ENCODE assay signal across 24 cellular contexts in the genomic region with DNA sequence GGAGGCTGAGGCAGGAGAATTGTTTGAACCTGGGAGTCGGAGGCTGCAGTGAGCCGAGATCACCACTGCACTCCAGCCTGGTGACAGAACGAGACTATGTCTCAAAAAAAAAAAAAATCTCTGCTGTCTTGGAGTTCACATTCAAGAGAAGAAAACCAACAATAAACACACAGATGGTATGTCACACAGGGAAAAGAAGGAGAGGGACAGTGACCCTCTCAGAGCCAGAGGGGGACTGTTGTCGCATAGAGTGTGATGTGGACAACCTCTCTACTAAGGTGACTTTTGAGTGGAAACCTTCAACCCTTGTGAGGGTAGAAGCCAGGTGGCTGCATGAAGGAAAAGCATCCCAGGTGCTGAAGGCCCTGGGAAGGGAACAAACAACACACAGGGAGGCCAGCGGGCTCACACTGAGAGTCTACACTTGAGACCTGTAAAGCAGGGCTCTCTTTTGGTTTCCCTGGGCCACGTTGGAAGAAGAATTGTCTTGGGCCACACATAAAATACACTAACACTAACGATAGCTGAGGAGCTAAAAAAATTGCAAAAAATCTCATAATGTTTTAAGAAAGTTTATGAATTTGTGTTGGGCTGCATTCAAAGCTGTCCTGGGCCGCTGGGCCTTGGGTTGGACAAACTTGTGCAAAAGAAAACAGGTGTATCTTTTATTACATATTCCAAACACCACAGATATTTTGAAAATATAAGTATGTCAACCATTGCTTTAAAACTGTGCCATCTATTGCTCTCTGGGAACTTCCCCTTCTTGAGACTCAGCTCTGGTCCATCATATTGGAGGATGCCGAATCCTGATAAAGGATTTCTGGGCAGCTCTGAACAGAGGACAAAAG.
DNase-seq lines count a peak whose midpoint lies in the region; ATAC-seq and TF ChIP-seq lines count a peak whose summit lies in the region.
"Had no signal": no experiment of that assay in that cellular context is flagged by ENCODE, and none has a peak within 500 bp of the region (broad histone marks: within the 10 kb centered on the region; RNA-seq: fewer than 3 reads in every experiment).

No MANE protein-coding gene starts in this region.

- no peak overlapping the region for H3K18ac ChIP-seq in mesenchymal stem cell (ENCODE audit: low read depth in 1 of 2, low read length in 2 of 2)

- no peak overlapping the region for H3K9ac ChIP-seq in mesenchymal stem cell (ENCODE audit: low read length)
- H3K9ac ChIP-seq in neural progenitor cell = no peak overlapping the region
- H3K9ac ChIP-seq: BLaER1 treated with 17β-estradiol and CSF1 and Interleukin-3, amounts not matched to agents 10 nM and 100 nM had no signal

- H2AFZ ChIP-seq in mesenchymal stem cell (ENCODE audit: low read depth, low read length) (no peak overlapping the region), neural progenitor cell (replicated peaks) (no peak overlapping the region)
- H2AFZ ChIP-seq: GM23338 had no signal

- WGBS in mesenchymal stem cell = 82% methylated on average over 6 of the region's 9 CpGs

- H4K20me1 ChIP-seq in neural progenitor cell (ENCODE audit: low read depth) = no peaks in the 10 kb centered on the region

- no peaks in the 10 kb centered on the region for H3K79me2 ChIP-seq in neural progenitor cell (ENCODE audit: low read depth)

- peaks cover 5% of the 10 kb centered on the region for H3K9me3 Mint-ChIP-seq in neural progenitor cell
- no peaks in the 10 kb centered on the region for H3K9me3 Mint-ChIP-seq in activated T-cell treated with anti-CD3 and anti-CD28 coated beads, Interleukin-2, amount 50 U/mL, for 24 hours
- H3K9me3 Mint-ChIP-seq: CD4-positive, alpha-beta T cell; GM23338; HFFc6 had no signal

- no peak overlapping the region for H3K27ac ChIP-seq in coronary artery
- no peak overlapping the region for H3K27ac ChIP-seq in mesenchymal stem cell (ENCODE audit: low read length, poor library complexity, severe bottlenecking)
- no peak overlapping the region for H3K27ac ChIP-seq in neural progenitor cell
- H3K27ac ChIP-seq: A549; BLaER1 treated with 17β-estradiol and CSF1 and Interleukin-3, amounts not matched to agents 10 nM and 100 nM had no signal

- ATAC-seq in GM21526 (IDR thresholded peaks at IDR 0.05; ENCODE audit: low FRiP score, unreplicated experiment) = no peak
- ATAC-seq: A549, GM12878, GM23338 had no signal

- no peak overlapping the region for H2BK120ac ChIP-seq in mesenchymal stem cell (ENCODE audit: low read depth, low read length)

- H3K4me3 ChIP-seq in coronary artery (no peak overlapping the region), mesenchymal stem cell (ENCODE audit: insufficient read depth in 1 of 2, low read depth in 1 of 2, low read length in 2 of 2) (no peak overlapping the region), neural progenitor cell (no peak overlapping the region)
- H3K4me3 ChIP-seq: A549; BLaER1 treated with 17β-estradiol and CSF1 and Interleukin-3, amounts not matched to agents 10 nM and 100 nM; GM12878; GM23338; HAP-1 had no signal

- H3K27me3 ChIP-seq in mesenchymal stem cell (ENCODE audit: control insufficient read depth in 1 of 2, insufficient read depth in 1 of 2, low read length in 2 of 2) (peaks cover 20 to 72% of the 10 kb centered on the region in 2 experiments), neural progenitor cell (no peaks in the 10 kb centered on the region)
- H3K27me3 ChIP-seq: BE2C; BLaER1 treated with 17β-estradiol and CSF1 and Interleukin-3, amounts not matched to agents 10 nM and 100 nM had no signal

- no peaks in the 10 kb centered on the region for H3K79me1 ChIP-seq in mesenchymal stem cell (replicated peaks; ENCODE audit: low read length, poor library complexity, severe bottlenecking)

- H3K4me1 ChIP-seq in mesenchymal stem cell (ENCODE audit: control insufficient read depth, insufficient read depth, low read depth, low read length) (peaks cover 18% of the 10 kb centered on the region), neural progenitor cell (peaks cover 8% of the 10 kb centered on the region)
- H3K4me1 ChIP-seq: HAP-1 had no signal

- no peak overlapping the region for H2BK5ac ChIP-seq in mesenchymal stem cell (ENCODE audit: low read depth, low read length, poor library complexity, severe bottlenecking)

- H3F3A ChIP-seq in neural progenitor cell (ENCODE audit: low read depth) = no peaks in the 10 kb centered on the region

- TF ChIP-seq CTCF in coronary artery (IDR thresholded peaks at IDR 0.05) = no peak
- no peak for TF ChIP-seq CTCF in neural progenitor cell (IDR thresholded peaks at IDR 0.05)

- peak overlapping the region; percentile 82 for H3K27ac Mint-ChIP-seq in neural progenitor cell
- H3K27ac Mint-ChIP-seq in activated T-cell treated with anti-CD3 and anti-CD28 coated beads, Interleukin-2, amount 50 U/mL, for 24 hours = no peak overlapping the region
- H3K27ac Mint-ChIP-seq: CD14-positive monocyte; CD4-positive, alpha-beta T cell; CD8-positive, alpha-beta memory T cell; GM23338; HFFc6 had no signal

- no peak overlapping the region for H3K4me3 Mint-ChIP-seq in neural progenitor cell
- H3K4me3 Mint-ChIP-seq in activated T-cell treated with anti-CD3 and anti-CD28 coated beads, Interleukin-2, amount 50 U/mL, for 24 hours = no peak overlapping the region
- H3K4me3 Mint-ChIP-seq: CD14-positive monocyte; CD4-positive, alpha-beta T cell; CD8-positive, alpha-beta memory T cell; GM23338; HFFc6 had no signal

- peak overlapping the region; percentile 78 for H2AK5ac ChIP-seq in mesenchymal stem cell (ENCODE audit: low read length, severe bottlenecking)

- no peaks in the 10 kb centered on the region for H3K36me3 ChIP-seq in mesenchymal stem cell (ENCODE audit: control insufficient read depth in 1 of 2, insufficient read depth in 2 of 2, low read depth in 1 of 2, low read length in 2 of 2)
- no peaks in the 10 kb centered on the region for H3K36me3 ChIP-seq in neural progenitor cell
- H3K36me3 ChIP-seq: BE2C; BLaER1 treated with 17β-estradiol and CSF1 and Interleukin-3, amounts not matched to agents 10 nM and 100 nM; HAP-1 had no signal

- H3K9me3 ChIP-seq in mesenchymal stem cell (ENCODE audit: control insufficient read depth, low read length) = no peaks in the 10 kb centered on the region
- no peaks in the 10 kb centered on the region for H3K9me3 ChIP-seq in neural progenitor cell (ENCODE audit: low read depth)
- H3K9me3 ChIP-seq: A549; BE2C; BLaER1 treated with 17β-estradiol and CSF1 and Interleukin-3, amounts not matched to agents 10 nM and 100 nM; HAP-1 had no signal

- DNase-seq in SK-N-DZ (ENCODE audit: low spot score) (peak; percentile 93), coronary artery (ENCODE audit: low spot score) (peak; percentile 22), mesenchymal stem cell (no peak), neural progenitor cell (ENCODE audit: low spot score) (no peak)
- no peak for DNase-seq in activated T-cell treated with anti-CD3 and anti-CD28 coated beads, Interleukin-2, amount 50 U/mL, for 24 hours
- no peak for DNase-seq in activated CD4-positive, alpha-beta T cell treated with anti-CD3 and anti-CD28 coated beads, Interleukin-2, amount 50 U/mL, for 4 hours
- DNase-seq: 8988T; ACHN; AML-193; BE2C; CD4-positive, alpha-beta T cell; CD8-positive, alpha-beta memory T cell; DMS 273 treated with DMSO at 0.1 percent for 48 hours; DMS79; EL; GDM1; HFFc6 had no signal

- H4K8ac ChIP-seq in mesenchymal stem cell (ENCODE audit: low read length) = no peak overlapping the region

- H2BK15ac ChIP-seq in mesenchymal stem cell (ENCODE audit: low read depth, poor library complexity, severe bottlenecking) = no peak overlapping the region

- peaks cover 39% of the 10 kb centered on the region for H3K4me1 Mint-ChIP-seq in neural progenitor cell
- H3K4me1 Mint-ChIP-seq in activated T-cell treated with anti-CD3 and anti-CD28 coated beads, Interleukin-2, amount 50 U/mL, for 24 hours (ENCODE audit: low read depth) = no peaks in the 10 kb centered on the region
- H3K4me1 Mint-ChIP-seq: CD14-positive monocyte; CD8-positive, alpha-beta memory T cell; GM23338 had no signal

- H2BK12ac ChIP-seq in mesenchymal stem cell (ENCODE audit: low read length in 2 of 2) = no peak overlapping the region

- peaks cover 13% of the 10 kb centered on the region for H3K27me3 Mint-ChIP-seq in neural progenitor cell (ENCODE audit: insufficient read depth, low read depth)
- no peaks in the 10 kb centered on the region for H3K27me3 Mint-ChIP-seq in activated T-cell treated with anti-CD3 and anti-CD28 coated beads, Interleukin-2, amount 50 U/mL, for 24 hours

- H3K23ac ChIP-seq in mesenchymal stem cell (ENCODE audit: low read length in 2 of 2) = no peak overlapping the region

- no peak overlapping the region for H4K91ac ChIP-seq in mesenchymal stem cell (ENCODE audit: low read length)

- H3K14ac ChIP-seq in mesenchymal stem cell (ENCODE audit: low read length in 2 of 2) = no peak overlapping the region

- H3K4ac ChIP-seq in mesenchymal stem cell (ENCODE audit: low read depth in 1 of 2, low read length in 2 of 2) = no peak overlapping the region

- H3K36me3 Mint-ChIP-seq in neural progenitor cell = no peaks in the 10 kb centered on the region
- no peaks in the 10 kb centered on the region for H3K36me3 Mint-ChIP-seq in activated T-cell treated with anti-CD3 and anti-CD28 coated beads, Interleukin-2, amount 50 U/mL, for 24 hours (ENCODE audit: low read depth)
- H3K36me3 Mint-ChIP-seq: CD14-positive monocyte; CD8-positive, alpha-beta memory T cell had no signal

- H3K4me2 ChIP-seq in mesenchymal stem cell (ENCODE audit: low read length, poor library complexity, severe bottlenecking) = no peak overlapping the region
- H3K4me2 ChIP-seq in neural progenitor cell = peak overlapping the region; percentile 4
- H3K4me2 ChIP-seq: A549, GM23338 had no signal

Comparison
In these comparisons a context has a peak if more than half of its experiments do, and no peak if none do; other contexts are left out.
1. DNase-seq: peak in SK-N-DZ (single experiment) and coronary artery (single experiment); none in mesenchymal stem cell (single experiment), neural progenitor cell (single experiment), activated T-cell treated with anti-CD3 and anti-CD28 coated beads, Interleukin-2, amount 50 U/mL, for 24 hours (single experiment) and activated CD4-positive, alpha-beta T cell treated with anti-CD3 and anti-CD28 coated beads, Interleukin-2, amount 50 U/mL, for 4 hours (0 of 2).